In the genomic region with DNA sequence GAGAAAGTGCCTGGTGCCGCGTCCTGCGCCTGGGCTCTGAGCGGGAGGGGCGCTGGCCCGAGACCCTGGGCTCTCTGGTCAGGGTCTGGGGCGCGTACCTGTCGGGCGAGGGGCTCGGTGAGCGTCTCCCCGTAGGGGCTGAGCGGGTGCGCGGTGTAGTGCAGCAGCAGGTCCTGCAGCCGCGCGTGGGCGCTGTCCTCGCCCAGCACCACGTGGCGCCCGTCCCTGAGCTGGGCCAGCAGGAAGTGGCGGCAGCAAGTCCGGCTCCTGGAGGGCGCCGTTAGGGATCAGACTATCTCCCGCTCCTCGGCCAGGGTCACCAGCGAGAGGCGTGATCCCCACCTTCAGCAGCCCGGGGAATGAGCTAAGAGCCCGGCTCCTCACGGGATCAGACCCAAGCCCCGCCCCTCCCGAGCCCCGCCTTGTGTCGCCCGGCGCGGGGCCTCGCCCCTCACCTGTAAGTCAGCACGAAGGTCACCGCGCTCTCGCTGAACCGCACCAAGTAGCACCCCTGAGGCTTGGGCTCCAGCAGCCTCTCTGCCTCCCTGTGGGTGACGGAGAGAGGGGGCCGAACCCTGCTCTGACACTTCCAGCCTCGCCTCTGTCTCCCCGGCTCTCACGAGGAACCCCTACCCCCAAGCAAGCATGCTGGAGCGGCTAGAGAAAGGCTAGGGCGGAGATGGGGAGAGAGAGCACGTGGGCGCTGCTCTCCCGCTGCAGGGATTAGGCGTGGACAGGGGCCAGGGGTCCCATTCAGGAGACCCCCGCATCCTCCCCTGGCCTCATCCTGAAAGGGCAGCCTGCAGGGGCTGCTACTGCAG, we compare ENCODE assay signal across 8 cellular contexts. TPM values are rescaled to one million over a fixed set of nuclear protein-coding genes. Genes with fewer than 3 reads are reported as not detected.
DNase-seq lines count a peak whose midpoint lies in the region; TF ChIP-seq lines count a peak whose summit lies in the region.

No MANE protein-coding gene starts in this region.

- TF ChIP-seq CTCF in GM10266 (IDR thresholded peaks at IDR 0.05; ENCODE audit: control insufficient read depth, insufficient read depth, low read depth, missing control alignments): peak; percentile 58
- TF ChIP-seq CTCF in NB4 (IDR thresholded peaks at IDR 0.05; ENCODE audit: low read depth, low read length): peak; percentile 30

- no peaks in the 10 kb centered on the region for H3K9me3 ChIP-seq in ectodermal cell (ENCODE audit: control insufficient read depth, low read length)

- DNase-seq in GM10266 (ENCODE audit: extremely low spot score): peak; percentile 66
- peak; percentile 64 for DNase-seq in NB4 (ENCODE audit: low read depth)
- DNase-seq in activated CD4-positive, alpha-beta T cell treated with anti-CD3 and anti-CD28 coated beads, Interleukin-2, amount 50 U/mL, for 48 hours: peak; percentile 81 to 84
- peak; percentile 66 for DNase-seq in medulla oblongata (ENCODE audit: extremely low spot score)
- DNase-seq in stimulated activated CD4-positive, alpha-beta T cell treated with anti-CD3 and anti-CD28 coated beads, TNF-alpha, amount 100 ng/mL, for 48 hours (ENCODE audit: low read depth in 3 of 3): peak in 2 of 3 donors; percentile 53 to 75
- no peak for DNase-seq in NCI-H2196 treated with DMSO at 0.1 percent for 48 hours (lab: John Stamatoyannopoulos, UW; ENCODE audit: unreplicated experiment)
- DNase-seq in glomerular visceral epithelial cell (ENCODE audit: extremely low spot score): no peak

- no peak overlapping the region for H3K27ac ChIP-seq in ectodermal cell (ENCODE audit: insufficient read depth, low read depth, low read length, poor library complexity, severe bottlenecking)

- H3K4me3 ChIP-seq in NB4 (ENCODE audit: low read depth, low read length): no peak overlapping the region
- H3K4me3 ChIP-seq in ectodermal cell (ENCODE audit: insufficient read depth, low read depth, low read length): peak overlapping the region; percentile 32

- H3K36me3 ChIP-seq in ectodermal cell (ENCODE audit: control insufficient read depth, insufficient read depth, low read length): no peaks in the 10 kb centered on the region

- 10 to 12% methylated on average over 60 of the region's 60 CpGs for WGBS in ectodermal cell, 2 experiments

- TF ChIP-seq POLR2A in NB4 (IDR thresholded peaks at IDR 0.05; ENCODE audit: extremely low read depth, insufficient read length): no peak

- H3K4me1 ChIP-seq in ectodermal cell (ENCODE audit: control insufficient read depth, insufficient read depth, low read length): peaks cover 27% of the 10 kb centered on the region

- peaks cover 31% of the 10 kb centered on the region for H3K27me3 ChIP-seq in ectodermal cell (ENCODE audit: control insufficient read depth, insufficient read depth, low read length, poor library complexity, severe bottlenecking)

RNA-seq across cellular contexts. Expression of a gene that starts 2.7 kb away (rescaled TPM):
- 2.0 TPM for polyA plus RNA-seq in ectodermal cell (2013, experiment 1 of 4)
- polyA plus RNA-seq in ectodermal cell (2013, experiment 2 of 4): 1.7 TPM
- polyA plus RNA-seq in ectodermal cell (2013, experiment 3 of 4): 3.6 TPM
- polyA plus RNA-seq in ectodermal cell (2013, experiment 4 of 4): 1.9 TPM

RNA-seq across cellular contexts. Expression of a gene that starts 45.0 kb away (rescaled TPM):
- 0.09 TPM for polyA plus RNA-seq in ectodermal cell (2013, experiment 1 of 4)
- polyA plus RNA-seq in ectodermal cell (2013, experiment 2 of 4): not detected
- not detected for polyA plus RNA-seq in ectodermal cell (2013, experiment 3 of 4)
- polyA plus RNA-seq in ectodermal cell (2013, experiment 4 of 4): 0.08 TPM

RNA-seq across cellular contexts. Expression of a gene that starts 46.6 kb away (rescaled TPM):
- 120 TPM for polyA plus RNA-seq in ectodermal cell (2013, experiment 1 of 4)
- polyA plus RNA-seq in ectodermal cell (2013, experiment 2 of 4): 111 TPM
- 81.7 TPM for polyA plus RNA-seq in ectodermal cell (2013, experiment 3 of 4)
- polyA plus RNA-seq in ectodermal cell (2013, experiment 4 of 4): 100 TPM

RNA-seq across cellular contexts. Expression of a gene that starts 46.7 kb away (rescaled TPM):
- 0.81 TPM for polyA plus RNA-seq in ectodermal cell (2013, experiment 1 of 4)
- 0.39 TPM for polyA plus RNA-seq in ectodermal cell (2013, experiment 2 of 4)
- polyA plus RNA-seq in ectodermal cell (2013, experiment 3 of 4): 1.3 TPM
- polyA plus RNA-seq in ectodermal cell (2013, experiment 4 of 4): 1.4 TPM

Comparison
In these comparisons a context has a peak if more than half of its experiments do, and no peak if none do; other contexts are left out.
1. DNase-seq: peak in GM10266 (single experiment), NB4 (single experiment), activated CD4-positive, alpha-beta T cell treated with anti-CD3 and anti-CD28 coated beads, Interleukin-2, amount 50 U/mL, for 48 hours (2 of 2), medulla oblongata (single experiment) and stimulated activated CD4-positive, alpha-beta T cell treated with anti-CD3 and anti-CD28 coated beads, TNF-alpha, amount 100 ng/mL, for 48 hours (2 of 3); none in NCI-H2196 treated with DMSO at 0.1 percent for 48 hours (single experiment) and glomerular visceral epithelial cell (single experiment).